Comparison of ENCODE assay signal across 28 cellular contexts in the genomic region with DNA sequence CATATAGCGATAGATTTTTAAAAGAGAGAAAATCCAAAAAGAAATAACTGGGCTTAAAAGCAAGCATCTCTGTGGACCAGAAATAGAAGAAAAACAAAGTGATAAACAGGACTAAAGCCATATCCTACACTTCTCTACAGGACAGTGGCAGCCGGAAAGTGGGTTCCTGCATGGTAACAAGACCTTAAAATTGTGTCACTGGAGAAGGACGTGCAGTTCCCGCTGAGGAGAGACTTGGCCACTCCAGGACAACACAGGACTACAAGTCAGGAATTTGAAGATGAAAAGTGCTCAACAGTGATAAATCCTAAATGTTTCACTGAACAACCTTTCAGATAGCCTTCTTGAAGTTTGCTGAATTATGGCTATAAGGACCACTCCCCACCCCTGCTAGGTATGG. TPM values are rescaled to one million over a fixed set of nuclear protein-coding genes. Genes with fewer than 3 reads are reported as not detected.
"Had no signal": no experiment of that assay in that cellular context is flagged by ENCODE, and none has a peak within 500 bp of the region (broad histone marks: within the 10 kb centered on the region; RNA-seq: fewer than 3 reads in every experiment).

No MANE protein-coding gene starts in this region.

- ATAC-seq: activated T-cell treated with anti-CD3 and anti-CD28 coated beads, Interleukin-2, amount 50 U/mL, for 4 hours; left lung; natural killer cell treated with Interleukin-12 subunit alpha and Interleukin-12 subunit beta and Interleukin-15 and Interleukin-18, amount 100 ng/mL, for 72 hours; sciatic nerve; stimulated activated effector memory CD8-positive, alpha-beta T cell treated with anti-CD3 and anti-CD28 coated beads, Interleukin-12 subunit alpha, Interleukin-12 subunit beta, amount 100 ng/mL, for 72 hours had no signal

- H3K36me3 ChIP-seq: brain microvascular endothelial cell, left lung, suprapubic skin, tibial nerve had no signal

- H3K27ac ChIP-seq: brain microvascular endothelial cell, left lung, suprapubic skin, tibial nerve had no signal

- DNase-seq: activated CD4-positive, alpha-beta T cell treated with anti-CD3 and anti-CD28 coated beads, Interleukin-2, amount 50 U/mL, for 48 hours; activated CD8-positive, alpha-beta memory T cell treated with anti-CD3 and anti-CD28 coated beads, Interleukin-2, amount 50 U/mL, for 48 hours; activated naive CD4-positive, alpha-beta T cell treated with anti-CD3 and anti-CD28 coated beads for 36 hours; activated T-cell treated with anti-CD3 and anti-CD28 coated beads, Interleukin-2, amount 50 U/mL, for 4 hours; aorta; brain microvascular endothelial cell; caudate nucleus; effector CD4-positive, alpha-beta T cell; erythroblast; foreskin fibroblast; kidney glomerular epithelial cell; left lung; small intestine; stimulated activated CD4-positive, alpha-beta T cell treated with anti-CD3 and anti-CD28 coated beads, Interleukin-2, amount 100 ng/mL, for 24 hours; stomach; T-helper 9 cell had no signal

- H3K9me3 Mint-ChIP-seq: activated naive CD4-positive, alpha-beta T cell treated with anti-CD3 and anti-CD28 coated beads for 36 hours; activated T-cell treated with anti-CD3 and anti-CD28 coated beads, Interleukin-2, amount 50 U/mL, for 4 hours; dendritic cell treated with granulocyte-macrophage colony-stimulating factor and Interleukin-4, amounts not matched to agents 40 ng/mL and 50 ng/mL, for 4 days; mesothelial cell of epicardium; natural killer cell treated with Interleukin-12 subunit alpha and Interleukin-12 subunit beta and Interleukin-15 and Interleukin-18, amount 100 ng/mL, for 72 hours; stimulated activated effector memory CD8-positive, alpha-beta T cell treated with anti-CD3 and anti-CD28 coated beads, Interleukin-12 subunit alpha, Interleukin-12 subunit beta, amount 100 ng/mL, for 72 hours had no signal

- H3K27me3 ChIP-seq: brain microvascular endothelial cell, stomach, suprapubic skin, tibial nerve had no signal

- H3K27ac Mint-ChIP-seq: activated naive CD4-positive, alpha-beta T cell treated with anti-CD3 and anti-CD28 coated beads for 36 hours; mesothelial cell of epicardium; stimulated activated effector memory CD8-positive, alpha-beta T cell treated with anti-CD3 and anti-CD28 coated beads, Interleukin-12 subunit alpha, Interleukin-12 subunit beta, amount 100 ng/mL, for 72 hours had no signal

- H3K4me3 ChIP-seq: left lung, lung, stomach, suprapubic skin, tibial nerve had no signal

- H3K27me3 Mint-ChIP-seq: natural killer cell treated with Interleukin-12 subunit alpha and Interleukin-12 subunit beta and Interleukin-15 and Interleukin-18, amount 100 ng/mL, for 72 hours had no signal

- H3K4me3 Mint-ChIP-seq: dendritic cell treated with granulocyte-macrophage colony-stimulating factor and Interleukin-4, amounts not matched to agents 40 ng/mL and 50 ng/mL, for 4 days; mesothelial cell of epicardium; natural killer cell treated with Interleukin-12 subunit alpha and Interleukin-12 subunit beta and Interleukin-15 and Interleukin-18, amount 100 ng/mL, for 72 hours had no signal

- H3K36me3 Mint-ChIP-seq: mesothelial cell of epicardium; natural killer cell treated with Interleukin-12 subunit alpha and Interleukin-12 subunit beta and Interleukin-15 and Interleukin-18, amount 100 ng/mL, for 72 hours; stimulated activated effector memory CD8-positive, alpha-beta T cell treated with anti-CD3 and anti-CD28 coated beads, Interleukin-12 subunit alpha, Interleukin-12 subunit beta, amount 100 ng/mL, for 72 hours had no signal

- H3K9me3 ChIP-seq: left lung, stomach, suprapubic skin, tibial nerve had no signal

RNA-seq across cellular contexts. Expression of gene RIPPLY3, which starts 38.1 kb away (rescaled TPM):
- total RNA-seq: activated T-cell treated with anti-CD3 and anti-CD28 coated beads, Interleukin-2, amount 50 U/mL, for 4 hours; aorta; fibroblast of lung; glomerular endothelial cell; natural killer cell treated with Interleukin-12 subunit alpha and Interleukin-12 subunit beta and Interleukin-15 and Interleukin-18, amount 100 ng/mL, for 72 hours; sciatic nerve; T-helper 1 cell treated with Interleukin-12 subunit alpha and Interleukin-12 subunit beta and Interleukin-4 antibody, amounts not matched to agents 30 ng/mL and 1 ng/mL, for 36 hours; tibial nerve; urinary bladder had no signal
